ENCODE assay signal across 25 cellular contexts in genomic region chr18:36275561-36275960, GRCh38. TPM values are rescaled to one million over a fixed set of nuclear protein-coding genes. Genes with fewer than 3 reads are reported as not detected.
DNase-seq lines count a peak whose midpoint lies in the region; ATAC-seq, FAIRE-seq and TF ChIP-seq lines count a peak whose summit lies in the region.
"Had no signal": no experiment of that assay in that cellular context is flagged by ENCODE, and none has a peak within 500 bp of the region (broad histone marks: within the 10 kb centered on the region; RNA-seq: fewer than 3 reads in every experiment).

No MANE protein-coding gene starts in this region.

- no peaks in the 10 kb centered on the region for H3K79me1 ChIP-seq in H1 (ENCODE audit: low read depth, low read length)

- H2BK120ac ChIP-seq in H1 (replicated peaks; ENCODE audit: low read depth, low read length): no peak overlapping the region

- no peak overlapping the region for H4K8ac ChIP-seq in H1 (ENCODE audit: extremely low read depth, insufficient read depth, low read length)

- no peak overlapping the region for H3K23ac ChIP-seq in H1 (ENCODE audit: insufficient read length)

- H3K9ac ChIP-seq in SK-N-SH (no peak overlapping the region), H1 (replicated peaks in 1 of 4; ENCODE audit: extremely low read depth in 1 of 4, low read depth in 3 of 4, low read length in 3 of 4) (no peak overlapping the region)
- H3K9ac ChIP-seq: BLaER1 treated with 17β-estradiol and CSF1 and Interleukin-3, amounts not matched to agents 10 nM and 100 nM; GM23248 had no signal

- H3K4me2 ChIP-seq in SK-N-SH: no peak overlapping the region
- H3K4me2 ChIP-seq in GM23338: no peak overlapping the region
- no peak overlapping the region for H3K4me2 ChIP-seq in H1 (ENCODE audit: insufficient read depth in 1 of 2, low read depth in 2 of 2, low read length in 2 of 2)
- H3K4me2 ChIP-seq: BLaER1 treated with 17β-estradiol and CSF1 and Interleukin-3, amounts not matched to agents 10 nM and 100 nM had no signal

- no peak overlapping the region for H3K4me3 Mint-ChIP-seq in GM23338
- no peak overlapping the region for H3K4me3 Mint-ChIP-seq in activated naive CD8-positive, alpha-beta T cell treated with anti-CD3 and anti-CD28 coated beads for 36 hours
- H3K4me3 Mint-ChIP-seq: CD14-positive monocyte; CD4-positive, alpha-beta T cell had no signal

- H3F3A ChIP-seq in SK-N-SH (replicated peaks; ENCODE audit: insufficient read depth) (no peaks in the 10 kb centered on the region), GM23338 (replicated peaks; ENCODE audit: low read depth) (no peaks in the 10 kb centered on the region)

- H3K27me3 ChIP-seq in SK-N-SH (ENCODE audit: insufficient read depth) (no peaks in the 10 kb centered on the region), GM23338 (ENCODE audit: insufficient read depth) (no peaks in the 10 kb centered on the region), H1 (replicated peaks in 1 of 4; ENCODE audit: control insufficient read depth in 3 of 4, extremely low read depth in 1 of 4, insufficient read depth in 3 of 4, low read length in 3 of 4) (no peaks in the 10 kb centered on the region)
- H3K27me3 ChIP-seq: BE2C; BLaER1 treated with 17β-estradiol and CSF1 and Interleukin-3, amounts not matched to agents 10 nM and 100 nM had no signal

- no peak overlapping the region for H3K18ac ChIP-seq in H1 (ENCODE audit: extremely low read depth, low read length)

- H3K27me3 Mint-ChIP-seq in GM23338 (ENCODE audit: insufficient read depth, low read depth, poor library complexity): peaks cover 2% of the 10 kb centered on the region
- H3K27me3 Mint-ChIP-seq in activated naive CD8-positive, alpha-beta T cell treated with anti-CD3 and anti-CD28 coated beads for 36 hours: peaks cover 38% of the 10 kb centered on the region

- no peaks in the 10 kb centered on the region; a peak in 1 of 4 replicates for H3K4me1 ChIP-seq in SK-N-SH (ENCODE audit: control insufficient read depth in 1 of 2, insufficient read depth in 2 of 2, low read depth in 1 of 2, low read length in 1 of 2)
- no peaks in the 10 kb centered on the region for H3K4me1 ChIP-seq in GM23338 (ENCODE audit: insufficient read depth)
- H3K4me1 ChIP-seq in H1 (replicated peaks in 1 of 4; ENCODE audit: control insufficient read depth in 3 of 4, insufficient read depth in 4 of 4, low read length in 3 of 4): no peaks in the 10 kb centered on the region
- H3K4me1 ChIP-seq: BE2C; BLaER1 treated with 17β-estradiol and CSF1 and Interleukin-3, amounts not matched to agents 10 nM and 100 nM; HAP-1 had no signal

- POLR2A ChIA-PET in SK-N-SH (lab: Yijun Ruan, JAX): no interaction called here
- POLR2A ChIA-PET in H1 (lab: Charles Lee; ENCODE audit: partially characterized antibody): no interaction called here

- no peak overlapping the region for H2BK12ac ChIP-seq in H1 (ENCODE audit: low read depth, low read length)

- no peak overlapping the region for H3K56ac ChIP-seq in H1 (replicated peaks; ENCODE audit: insufficient read length, low read depth, low read length)

- TF ChIP-seq CTCF in SK-N-SH (IDR thresholded peaks at IDR 0.05): no peak
- no peak for TF ChIP-seq CTCF in GM23338 (conservative IDR thresholded peaks at IDR 0.05; ENCODE audit: low read depth in 2 of 2)
- TF ChIP-seq CTCF in H1 (IDR thresholded peaks at IDR 0.05; ENCODE audit: control extremely low read depth in 1 of 3, insufficient read depth in 1 of 3, low read depth in 1 of 3, low read length in 3 of 3): no peak
- no peak for TF ChIP-seq CTCF in GM13976 (IDR thresholded peaks at IDR 0.05; ENCODE audit: borderline replicate concordance, control extremely low read depth, extremely low read depth, insufficient read depth, missing control alignments)

- no peak for TF ChIP-seq EP300 in SK-N-SH (IDR thresholded peaks at IDR 0.05; ENCODE audit: borderline replicate concordance in 1 of 2, low read depth in 1 of 2, low read length in 1 of 2)
- no peak for TF ChIP-seq EP300 in H1 (IDR thresholded peaks at IDR 0.05; ENCODE audit: borderline replicate concordance in 1 of 2, low read depth in 2 of 2, low read length in 2 of 2)

- H3K27ac ChIP-seq in SK-N-SH (ENCODE audit: low read depth in 2 of 2, low read length in 1 of 2): no peak overlapping the region
- H3K27ac ChIP-seq in GM23338 (ENCODE audit: low read depth): no peak overlapping the region
- H3K27ac ChIP-seq in H1 (ENCODE audit: low read depth, low read length): no peak overlapping the region
- H3K27ac ChIP-seq: 22Rv1; BLaER1 treated with 17β-estradiol and CSF1 and Interleukin-3, amounts not matched to agents 10 nM and 100 nM; GM23248 had no signal

- 58% methylated on average over 1 of the region's 1 CpG for WGBS in SK-N-SH (ENCODE audit: low lambda C conversion rate)
- WGBS in H1 (ENCODE audit: extremely low coverage in 1 of 2, insufficient coverage in 1 of 2, insufficient read length in 1 of 2, insufficient replicate concordance in 2 of 2, low coverage in 1 of 2, low lambda C conversion rate in 2 of 2, missing lambda C conversion rate in 1 of 2), 2 experiments: 89% methylated on average over 1 of the region's 1 CpG; no CpG with 5 or more reads in 1 of the 2 experiments

- no peak overlapping the region for H3K14ac ChIP-seq in H1 (ENCODE audit: insufficient read length)

- no peak overlapping the region for H2BK20ac ChIP-seq in H1 (ENCODE audit: low read length)

- H3K79me2 ChIP-seq in SK-N-SH (ENCODE audit: insufficient read depth) (no peaks in the 10 kb centered on the region), GM23338 (replicated peaks; ENCODE audit: insufficient read depth) (no peaks in the 10 kb centered on the region), H1 (ENCODE audit: control insufficient read depth in 1 of 2, insufficient read depth in 2 of 2, low read length in 2 of 2) (no peaks in the 10 kb centered on the region)

- peaks cover 7% of the 10 kb centered on the region; the same call in 1 of the 3 replicates for H3K36me3 Mint-ChIP-seq in GM23338 (ENCODE audit: low read depth)
- no peaks in the 10 kb centered on the region for H3K36me3 Mint-ChIP-seq in activated naive CD8-positive, alpha-beta T cell treated with anti-CD3 and anti-CD28 coated beads for 36 hours
- H3K36me3 Mint-ChIP-seq: CD14-positive monocyte; CD8-positive, alpha-beta memory T cell had no signal

- ATAC-seq in SK-N-SH treated with all-trans-retinoic acid at 6 μM for 48 hours (no peak), GM23338 (no peak), HG03565 (IDR thresholded peaks at IDR 0.05; ENCODE audit: unreplicated experiment) (no peak)

- H3K9me3 ChIP-seq in SK-N-SH: no peaks in the 10 kb centered on the region
- H3K9me3 ChIP-seq in H1 (ENCODE audit: insufficient read depth in 2 of 2, low read depth in 1 of 2, low read length in 1 of 2): no peaks in the 10 kb centered on the region
- H3K9me3 ChIP-seq: BE2C; BLaER1 treated with 17β-estradiol and CSF1 and Interleukin-3, amounts not matched to agents 10 nM and 100 nM; HAP-1 had no signal

- H3K4ac ChIP-seq in H1 (replicated peaks; ENCODE audit: insufficient read length, low read depth, low read length): no peak overlapping the region

- in situ Hi-C loops in GM13976 (cut with MboI; ENCODE audit: low sequenced_read_pairs, unreplicated experiment): no loop called here

- no peak for TF ChIP-seq RAD21 in SK-N-SH (IDR thresholded peaks at IDR 0.05; ENCODE audit: low read length)
- TF ChIP-seq RAD21 in H1 (IDR thresholded peaks at IDR 0.05 in 1 of 2, conservative IDR thresholded peaks at IDR 0.05 in 1 of 2; ENCODE audit: low read depth in 2 of 2, low read length in 2 of 2): no peak

- no peak overlapping the region for H2AK5ac ChIP-seq in H1 (ENCODE audit: low read depth, low read length)

- H3K23me2 ChIP-seq in H1 (ENCODE audit: low read depth, low read length): no peaks in the 10 kb centered on the region

- H3K4me3 ChIP-seq in SK-N-SH (ENCODE audit: low read depth in 2 of 2, low read length in 1 of 2) (no peak overlapping the region), GM23338 (no peak overlapping the region), H1 (ENCODE audit: extremely low read depth in 1 of 4, insufficient read depth in 2 of 4, low read depth in 3 of 4, low read length in 4 of 4) (no peak overlapping the region)
- H3K4me3 ChIP-seq: BLaER1 treated with 17β-estradiol and CSF1 and Interleukin-3, amounts not matched to agents 10 nM and 100 nM; GM23248; HAP-1 had no signal

- no peaks in the 10 kb centered on the region for H3K36me3 ChIP-seq in SK-N-SH (replicated peaks in 1 of 2; ENCODE audit: control insufficient read depth in 1 of 2, insufficient read depth in 2 of 2, low read length in 1 of 2)
- H3K36me3 ChIP-seq in GM23338 (ENCODE audit: insufficient read depth): no peaks in the 10 kb centered on the region
- no peaks in the 10 kb centered on the region for H3K36me3 ChIP-seq in H1 (ENCODE audit: control insufficient read depth in 2 of 4, insufficient read depth in 4 of 4, low read length in 3 of 4)
- H3K36me3 ChIP-seq: BE2C; BLaER1 treated with 17β-estradiol and CSF1 and Interleukin-3, amounts not matched to agents 10 nM and 100 nM; HAP-1 had no signal

- H4K91ac ChIP-seq in H1 (replicated peaks; ENCODE audit: insufficient read length, low read length): no peak overlapping the region

- peaks cover 13% of the 10 kb centered on the region; the same call in 2 of the 3 replicates for H3K9me3 Mint-ChIP-seq in GM23338
- H3K9me3 Mint-ChIP-seq in activated naive CD8-positive, alpha-beta T cell treated with anti-CD3 and anti-CD28 coated beads for 36 hours: no peaks in the 10 kb centered on the region
- H3K9me3 Mint-ChIP-seq: CD4-positive, alpha-beta T cell; CD8-positive, alpha-beta memory T cell had no signal

- DNase-seq in SK-N-SH (no peak), GM23338 (ENCODE audit: low spot score) (no peak), H1 (ENCODE audit: low read depth in 1 of 2, low spot score in 2 of 2) (no peak), GM13976 (ENCODE audit: low spot score) (no peak)
- DNase-seq in activated naive CD8-positive, alpha-beta T cell treated with anti-CD3 and anti-CD28 coated beads for 36 hours: no peak
- DNase-seq: ACHN; AML-193; BE2C; CD4-positive, alpha-beta T cell; CD8-positive, alpha-beta memory T cell; DMS53; DMS79 treated with DMSO at 0.1 percent for 48 hours; GF-D8; GM23248 had no signal

- H4K20me1 ChIP-seq in SK-N-SH (ENCODE audit: insufficient read depth) (no peaks in the 10 kb centered on the region), GM23338 (replicated peaks; ENCODE audit: insufficient read depth) (no peaks in the 10 kb centered on the region), H1 (replicated peaks in 1 of 2; ENCODE audit: control insufficient read depth in 1 of 2, insufficient read depth in 2 of 2, low read length in 2 of 2) (no peaks in the 10 kb centered on the region)
- H4K20me1 ChIP-seq: BLaER1 treated with 17β-estradiol and CSF1 and Interleukin-3, amounts not matched to agents 10 nM and 100 nM had no signal

- CTCF ChIA-PET in SK-N-SH (lab: Yijun Ruan, JAX) (interaction anchor here (1.2 to 3.1 kb wide), 2 partner anchors 180 to 258 kb away, joined by 5 to 12 read pairs; no protein-coding TSS in a partner anchor), H1 (lab: Charles Lee; ENCODE audit: partially characterized antibody) (interaction anchor here (1.0 to 1.2 kb wide), 2 partner anchors 9 to 259 kb away, joined by 3 to 4 read pairs; no protein-coding TSS in a partner anchor)

- H2AFZ ChIP-seq in SK-N-SH (ENCODE audit: low read depth) (no peak overlapping the region), GM23338 (no peak overlapping the region), H1 (ENCODE audit: low read length) (no peak overlapping the region)
- H2AFZ ChIP-seq: GM23248 had no signal

- H3K9me2 ChIP-seq in SK-N-SH: no peaks in the 10 kb centered on the region
- no peaks in the 10 kb centered on the region for H3K9me2 ChIP-seq in GM23338 (ENCODE audit: insufficient read depth)

- TF ChIP-seq POLR2A in H1 (IDR thresholded peaks at IDR 0.05; ENCODE audit: control extremely low read depth in 1 of 2, low read depth in 2 of 2, low read length in 2 of 2): no peak

- FAIRE-seq in H1 (lab: Jason Lieb, UNC): peak; percentile 62
- FAIRE-seq: A204.1, GM12892, GM19239, H54 had no signal

- H4K5ac ChIP-seq in H1 (ENCODE audit: insufficient read length, low read depth, low read length): no peak overlapping the region

- no peak overlapping the region for H2BK5ac ChIP-seq in H1 (ENCODE audit: low read depth, low read length)

- H2BK15ac ChIP-seq in H1 (ENCODE audit: low read length): no peak overlapping the region

- H3K27ac Mint-ChIP-seq in GM23338: no peak overlapping the region
- no peak overlapping the region for H3K27ac Mint-ChIP-seq in activated naive CD8-positive, alpha-beta T cell treated with anti-CD3 and anti-CD28 coated beads for 36 hours
- H3K27ac Mint-ChIP-seq: CD14-positive monocyte; CD4-positive, alpha-beta T cell; CD8-positive, alpha-beta memory T cell had no signal

- H3K4me1 Mint-ChIP-seq in GM23338: no peaks in the 10 kb centered on the region
- H3K4me1 Mint-ChIP-seq in activated naive CD8-positive, alpha-beta T cell treated with anti-CD3 and anti-CD28 coated beads for 36 hours: no peaks in the 10 kb centered on the region
- H3K4me1 Mint-ChIP-seq: CD14-positive monocyte; CD8-positive, alpha-beta memory T cell had no signal

RNA-seq across cellular contexts. Expression of gene FHOD3, which starts 22.0 kb away (rescaled TPM):
- 10.9 and 11.6 TPM in 2 replicates for polyA plus RNA-seq in SK-N-SH (2012; rRNA removed)
- 9.1 and 10.5 TPM in 2 replicates for polyA plus RNA-seq in SK-N-SH (2012; cell fraction: cytosol; rRNA removed)
- 19.0 and 20.8 TPM in 2 replicates for polyA plus RNA-seq in SK-N-SH (2012; cell fraction: nucleus; rRNA removed)
- 7.1 and 8.7 TPM in 2 replicates for total RNA-seq in GM23338 (2014; rRNA removed; shearing (Covaris generic))
- polyA plus RNA-seq in GM23338 (2016; fragmentation: Nextera tagmentation; extraction: Ambion mirVana): 2.4 and 2.7 TPM in 2 replicates
- polyA plus RNA-seq in PFSK-1 (2012; ENCODE audit: insufficient read length, low read depth): 5.6 TPM
- 10.5 TPM in 2 replicates for total RNA-seq in H1 (2021; fragmentation: NEBNext Ultra II Directional; extraction: Animal tissue kit (Norgen Biotek cat#: 25700))
- polyA plus RNA-seq in H1 (2011; rRNA removed): 7.6 and 9.7 TPM in 2 replicates
- 10.6 TPM for polyA plus RNA-seq in H1 (2011; cell fraction: cytosol; rRNA removed)
- 14.4 TPM for polyA plus RNA-seq in H1 (2011; cell fraction: nucleus; rRNA removed)
- polyA plus RNA-seq in H1 (2012, experiment 1 of 2): 9.2 to 11.9 TPM (median 11.0 TPM) in 4 replicates
- polyA plus RNA-seq in H1 (2012, experiment 2 of 2): 3.0 TPM
- polyA plus RNA-seq in H1 (2013, experiment 1 of 2): 3.7 TPM
- polyA plus RNA-seq in H1 (2013, experiment 2 of 2): 4.7 TPM
- 10.0 and 10.7 TPM in 2 replicates for polyA minus RNA-seq in H1 (2011; rRNA and poly(A)+ RNA removed)
- 6.8 TPM for polyA minus RNA-seq in H1 (2011; cell fraction: cytosol; rRNA and poly(A)+ RNA removed)
- 20.7 TPM for polyA minus RNA-seq in H1 (2011; cell fraction: nucleus; rRNA and poly(A)+ RNA removed)
- not detected for total RNA-seq in activated naive CD8-positive, alpha-beta T cell treated with anti-CD3 and anti-CD28 coated beads for 36 hours
- total RNA-seq: CD4-positive, alpha-beta T cell; CD8-positive, alpha-beta memory T cell had no signal
- polyA plus RNA-seq: CD14-positive monocyte; CD8-positive, alpha-beta memory T cell had no signal
